Comparison of ENCODE assay signal across 43 cellular contexts in the genomic region with DNA sequence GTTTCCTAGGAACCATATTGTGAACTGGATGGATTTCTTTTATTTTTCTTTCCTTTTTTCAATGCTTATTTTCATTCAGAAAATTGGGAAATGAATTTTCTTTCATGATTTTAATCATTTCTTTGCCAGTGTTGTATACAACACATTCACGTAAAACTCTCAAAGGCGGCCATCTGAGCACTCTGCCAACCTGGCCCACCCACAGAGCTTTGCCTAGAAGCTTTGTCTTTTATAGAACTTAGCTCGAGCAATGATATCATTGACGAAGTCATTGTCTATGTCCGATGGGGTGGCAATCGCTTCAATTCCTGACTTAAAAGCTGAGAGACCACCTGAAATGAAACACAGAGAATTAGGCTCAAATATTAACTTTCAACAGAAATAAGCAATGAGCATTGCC. TPM values are rescaled to one million over a fixed set of nuclear protein-coding genes. Genes with fewer than 3 reads are reported as not detected.
"Had no signal": no experiment of that assay in that cellular context is flagged by ENCODE, and none has a peak within 500 bp of the region (broad histone marks: within the 10 kb centered on the region; RNA-seq: fewer than 3 reads in every experiment).

No MANE protein-coding gene starts in this region.

- H3K27me3 Mint-ChIP-seq: activated naive CD4-positive, alpha-beta T cell treated with anti-CD3 and anti-CD28 coated beads, Interleukin-2, amount 10 ng/mL, durations not matched to agents 7 days and 5 days; activated naive CD4-positive, alpha-beta T cell treated with anti-CD3 and anti-CD28 coated beads, Interleukin-2, amount 50 U/mL, for 24 hours; activated naive CD8-positive, alpha-beta T cell; activated naive CD8-positive, alpha-beta T cell treated with anti-CD3 and anti-CD28 coated beads for 36 hours; activated naive CD8-positive, alpha-beta T cell treated with anti-CD3 and anti-CD28 coated beads, Interleukin-2, amount 10 ng/mL, durations not matched to agents 7 days and 5 days; activated naive CD8-positive, alpha-beta T cell treated with anti-CD3 and anti-CD28 coated beads, Interleukin-2, amount 50 U/mL, for 24 hours; activated T-cell treated with anti-CD3 and anti-CD28 coated beads, Interleukin-2, amount 50 U/mL, for 24 hours; activated T-helper 17 cell treated with anti-CD3 and anti-CD28 coated beads, Interleukin-2, amount 50 U/mL, for 72 hours; central memory CD8-positive, alpha-beta T cell had no signal

- H3K27ac Mint-ChIP-seq: activated naive CD4-positive, alpha-beta T cell treated with anti-CD3 and anti-CD28 coated beads for 36 hours; activated naive CD4-positive, alpha-beta T cell treated with anti-CD3 and anti-CD28 coated beads, Interleukin-2, amount 10 ng/mL, durations not matched to agents 7 days and 5 days; activated naive CD4-positive, alpha-beta T cell treated with anti-CD3 and anti-CD28 coated beads, Interleukin-2, amount 50 U/mL, for 24 hours; activated naive CD8-positive, alpha-beta T cell; activated naive CD8-positive, alpha-beta T cell treated with anti-CD3 and anti-CD28 coated beads for 36 hours; activated naive CD8-positive, alpha-beta T cell treated with anti-CD3 and anti-CD28 coated beads, Interleukin-2, amount 10 ng/mL, durations not matched to agents 7 days and 5 days; activated naive CD8-positive, alpha-beta T cell treated with anti-CD3 and anti-CD28 coated beads, Interleukin-2, amount 50 U/mL, for 24 hours; activated T-cell treated with anti-CD3 and anti-CD28 coated beads, Interleukin-2, amount 50 U/mL, for 24 hours; activated T-cell treated with anti-CD3 and anti-CD28 coated beads, Interleukin-2, amount 50 U/mL, for 72 hours; activated T-helper 1 cell treated with anti-CD3 and anti-CD28 coated beads, Interleukin-12 subunit alpha, Interleukin-12 subunit beta, Interleukin-2, Interleukin-4 antibody, amounts not matched to agents 30 ng/mL and 10 ng/mL and 1 ng/mL, durations not matched to agents 14 hours and 24 hours and 36 hours; activated T-helper 17 cell treated with anti-CD3 and anti-CD28 coated beads, Interleukin-2, amount 50 U/mL, for 72 hours; activated T-helper 2 cell treated with anti-CD3 and anti-CD28 coated beads, Interferon-gamma antibody, Interleukin-2, Interleukin-4, amounts not matched to agents 10 μg/mL and 5 μg/mL and 100 μg/mL, durations not matched to agents 14 hours and 24 hours and 36 hours had no signal

- H3K9me3 ChIP-seq: adrenal gland, ascending aorta, body of pancreas, breast epithelium had no signal

- H3K4me3 Mint-ChIP-seq: activated naive CD4-positive, alpha-beta T cell treated with anti-CD3 and anti-CD28 coated beads for 36 hours; activated naive CD4-positive, alpha-beta T cell treated with anti-CD3 and anti-CD28 coated beads, Interleukin-2, amount 10 ng/mL, durations not matched to agents 7 days and 5 days; activated naive CD4-positive, alpha-beta T cell treated with anti-CD3 and anti-CD28 coated beads, Interleukin-2, amount 50 U/mL, for 24 hours; activated naive CD8-positive, alpha-beta T cell; activated naive CD8-positive, alpha-beta T cell treated with anti-CD3 and anti-CD28 coated beads for 36 hours; activated naive CD8-positive, alpha-beta T cell treated with anti-CD3 and anti-CD28 coated beads, Interleukin-2, amount 10 ng/mL, durations not matched to agents 7 days and 5 days; activated naive CD8-positive, alpha-beta T cell treated with anti-CD3 and anti-CD28 coated beads, Interleukin-2, amount 50 U/mL, for 24 hours; activated T-cell treated with anti-CD3 and anti-CD28 coated beads, Interleukin-2, amount 50 U/mL, for 24 hours; activated T-cell treated with anti-CD3 and anti-CD28 coated beads, Interleukin-2, amount 50 U/mL, for 4 hours; activated T-cell treated with anti-CD3 and anti-CD28 coated beads, Interleukin-2, amount 50 U/mL, for 72 hours; activated T-helper 1 cell treated with anti-CD3 and anti-CD28 coated beads, Interleukin-12 subunit alpha, Interleukin-12 subunit beta, Interleukin-2, Interleukin-4 antibody, amounts not matched to agents 30 ng/mL and 10 ng/mL and 1 ng/mL, durations not matched to agents 14 hours and 24 hours and 36 hours; activated T-helper 17 cell treated with anti-CD3 and anti-CD28 coated beads, Interleukin-2, amount 50 U/mL, for 72 hours; central memory CD8-positive, alpha-beta T cell had no signal

- DNase-seq: activated effector memory CD4-positive, alpha-beta T cell treated with anti-CD3 and anti-CD28 coated beads, Interleukin-2, amount 50 U/mL, for 16 hours; activated effector memory CD4-positive, alpha-beta T cell treated with Interleukin-2 at 50 U/mL for 16 hours; activated gamma-delta T cell; activated gamma-delta T cell treated with Interleukin-2 at 50 U/mL for 16 hours; activated naive CD4-positive, alpha-beta T cell; activated naive CD4-positive, alpha-beta T cell treated with anti-CD3 and anti-CD28 coated beads for 36 hours; activated naive CD4-positive, alpha-beta T cell treated with anti-CD3 and anti-CD28 coated beads, Interleukin-2, amount 10 ng/mL, durations not matched to agents 7 days and 5 days; activated naive CD4-positive, alpha-beta T cell treated with anti-CD3 and anti-CD28 coated beads, Interleukin-2, amount 50 U/mL, for 16 hours; activated naive CD4-positive, alpha-beta T cell treated with Interleukin-2 at 50 U/mL for 16 hours; activated naive CD8-positive, alpha-beta T cell treated with anti-CD3 and anti-CD28 coated beads for 36 hours; activated naive CD8-positive, alpha-beta T cell treated with anti-CD3 and anti-CD28 coated beads, Interleukin-2, amount 10 ng/mL, durations not matched to agents 7 days and 5 days; activated naive CD8-positive, alpha-beta T cell treated with anti-CD3 and anti-CD28 coated beads, Interleukin-2, amount 50 U/mL, for 24 hours; activated T-cell treated with anti-CD3 and anti-CD28 coated beads for 4 hours; activated T-cell treated with anti-CD3 and anti-CD28 coated beads, Interleukin-2, amount 50 U/mL, for 1 hour; activated T-cell treated with anti-CD3 and anti-CD28 coated beads, Interleukin-2, amount 50 U/mL, for 24 hours; activated T-cell treated with anti-CD3 and anti-CD28 coated beads, Interleukin-2, amount 50 U/mL, for 4 hours; activated T-cell treated with anti-CD3 and anti-CD28 coated beads, Interleukin-2, amount 50 U/mL, for 48 hours; activated T-cell treated with anti-CD3 and anti-CD28 coated beads, Interleukin-2, amount 50 U/mL, for 72 hours; adrenal gland; amniotic stem cell; anterior cingulate cortex; aorta; body of pancreas; brain microvascular endothelial cell; caudate nucleus; central memory CD4-positive, alpha-beta T cell; cerebellar nuclear complex had no signal

- H3K27ac ChIP-seq: adrenal gland, ascending aorta, body of pancreas, brain microvascular endothelial cell, breast epithelium, cardiac muscle cell had no signal

- H3K36me3 ChIP-seq: adrenal gland, ascending aorta, brain microvascular endothelial cell, breast epithelium, cardiac muscle cell had no signal

- H3K4me1 Mint-ChIP-seq: activated naive CD4-positive, alpha-beta T cell treated with anti-CD3 and anti-CD28 coated beads, Interleukin-2, amount 10 ng/mL, durations not matched to agents 7 days and 5 days; activated naive CD4-positive, alpha-beta T cell treated with anti-CD3 and anti-CD28 coated beads, Interleukin-2, amount 50 U/mL, for 24 hours; activated naive CD8-positive, alpha-beta T cell treated with anti-CD3 and anti-CD28 coated beads for 36 hours; activated naive CD8-positive, alpha-beta T cell treated with anti-CD3 and anti-CD28 coated beads, Interleukin-2, amount 10 ng/mL, durations not matched to agents 7 days and 5 days; activated naive CD8-positive, alpha-beta T cell treated with anti-CD3 and anti-CD28 coated beads, Interleukin-2, amount 50 U/mL, for 24 hours; activated T-helper 17 cell treated with anti-CD3 and anti-CD28 coated beads, Interleukin-2, amount 50 U/mL, for 72 hours; brain; central memory CD8-positive, alpha-beta T cell had no signal

- H3K4me3 ChIP-seq: adrenal gland, ascending aorta, body of pancreas, breast epithelium, cardiac muscle cell had no signal

- H3K9me3 Mint-ChIP-seq: activated naive CD4-positive, alpha-beta T cell treated with anti-CD3 and anti-CD28 coated beads, Interleukin-2, amount 10 ng/mL, durations not matched to agents 7 days and 5 days; activated naive CD4-positive, alpha-beta T cell treated with anti-CD3 and anti-CD28 coated beads, Interleukin-2, amount 50 U/mL, for 24 hours; activated naive CD8-positive, alpha-beta T cell treated with anti-CD3 and anti-CD28 coated beads, Interleukin-2, amount 10 ng/mL, durations not matched to agents 7 days and 5 days; activated naive CD8-positive, alpha-beta T cell treated with anti-CD3 and anti-CD28 coated beads, Interleukin-2, amount 50 U/mL, for 24 hours; activated T-cell treated with anti-CD3 and anti-CD28 coated beads, Interleukin-2, amount 50 U/mL, for 24 hours; activated T-cell treated with anti-CD3 and anti-CD28 coated beads, Interleukin-2, amount 50 U/mL, for 4 hours; activated T-cell treated with anti-CD3 and anti-CD28 coated beads, Interleukin-2, amount 50 U/mL, for 72 hours; activated T-helper 1 cell treated with anti-CD3 and anti-CD28 coated beads, Interleukin-12 subunit alpha, Interleukin-12 subunit beta, Interleukin-2, Interleukin-4 antibody, amounts not matched to agents 30 ng/mL and 10 ng/mL and 1 ng/mL, durations not matched to agents 14 hours and 24 hours and 36 hours; activated T-helper 17 cell treated with anti-CD3 and anti-CD28 coated beads, Interleukin-2, amount 50 U/mL, for 72 hours; activated T-helper 2 cell treated with anti-CD3 and anti-CD28 coated beads, Interferon-gamma antibody, Interleukin-2, Interleukin-4, amounts not matched to agents 10 μg/mL and 5 μg/mL and 100 μg/mL, durations not matched to agents 14 hours and 24 hours and 36 hours; central memory CD8-positive, alpha-beta T cell had no signal

- H3K4me1 ChIP-seq: adrenal gland, ascending aorta, body of pancreas, breast epithelium had no signal

- H3K27me3 ChIP-seq: adrenal gland, ascending aorta, body of pancreas, brain microvascular endothelial cell, breast epithelium, cardiac muscle cell had no signal

- H3K36me3 Mint-ChIP-seq: activated naive CD4-positive, alpha-beta T cell treated with anti-CD3 and anti-CD28 coated beads, Interleukin-2, amount 10 ng/mL, durations not matched to agents 7 days and 5 days had no signal

- ATAC-seq: activated naive CD4-positive, alpha-beta T cell treated with anti-CD3 and anti-CD28 coated beads, Interleukin-2, amount 50 U/mL, for 72 hours; activated naive CD8-positive, alpha-beta T cell treated with anti-CD3 and anti-CD28 coated beads, Interleukin-2, amount 50 U/mL, for 24 hours; activated T-cell treated with anti-CD3 and anti-CD28 coated beads, Interleukin-2, amount 50 U/mL, for 4 hours; activated T-cell treated with anti-CD3 and anti-CD28 coated beads, Interleukin-2, amount 50 U/mL, for 72 hours; activated T-helper 17 cell treated with anti-CD3 and anti-CD28 coated beads, Interleukin-2, amount 50 U/mL, for 72 hours; body of pancreas had no signal

RNA-seq across cellular contexts. Expression of a gene that starts 13.3 kb away (rescaled TPM):
- total RNA-seq: activated naive CD4-positive, alpha-beta T cell treated with anti-CD3 and anti-CD28 coated beads for 36 hours; activated naive CD4-positive, alpha-beta T cell treated with anti-CD3 and anti-CD28 coated beads, Interleukin-2, amount 50 U/mL, for 72 hours; activated naive CD8-positive, alpha-beta T cell treated with anti-CD3 and anti-CD28 coated beads for 36 hours; activated naive CD8-positive, alpha-beta T cell treated with anti-CD3 and anti-CD28 coated beads, Interleukin-2, amount 10 ng/mL, durations not matched to agents 7 days and 5 days; activated T-cell treated with anti-CD3 and anti-CD28 coated beads, Interleukin-2, amount 50 U/mL, for 4 hours; activated T-cell treated with anti-CD3 and anti-CD28 coated beads, Interleukin-2, amount 50 U/mL, for 72 hours; activated T-helper 1 cell treated with anti-CD3 and anti-CD28 coated beads, Interleukin-12 subunit alpha, Interleukin-12 subunit beta, Interleukin-2, Interleukin-4 antibody, amounts not matched to agents 30 ng/mL and 10 ng/mL and 1 ng/mL, durations not matched to agents 14 hours and 24 hours and 36 hours; activated T-helper 17 cell treated with anti-CD3 and anti-CD28 coated beads, Interleukin-2, amount 50 U/mL, for 72 hours; activated T-helper 2 cell treated with anti-CD3 and anti-CD28 coated beads, Interferon-gamma antibody, Interleukin-2, Interleukin-4, amounts not matched to agents 10 μg/mL and 5 μg/mL and 100 μg/mL, durations not matched to agents 14 hours and 24 hours and 36 hours; adrenal gland; aorta; ascending aorta; astrocyte; body of pancreas; breast epithelium; bronchial epithelial cell; cardiac muscle cell; cardiac septum; cerebellum had no signal
- polyA plus RNA-seq: adipose tissue, adrenal gland, aorta, cardiac muscle cell had no signal

RNA-seq across cellular contexts. Expression of a gene that starts 58.8 kb away (rescaled TPM):
- total RNA-seq: ascending aorta had no signal
